1 cellular context compared by ENCODE assay signal in the genomic region with DNA sequence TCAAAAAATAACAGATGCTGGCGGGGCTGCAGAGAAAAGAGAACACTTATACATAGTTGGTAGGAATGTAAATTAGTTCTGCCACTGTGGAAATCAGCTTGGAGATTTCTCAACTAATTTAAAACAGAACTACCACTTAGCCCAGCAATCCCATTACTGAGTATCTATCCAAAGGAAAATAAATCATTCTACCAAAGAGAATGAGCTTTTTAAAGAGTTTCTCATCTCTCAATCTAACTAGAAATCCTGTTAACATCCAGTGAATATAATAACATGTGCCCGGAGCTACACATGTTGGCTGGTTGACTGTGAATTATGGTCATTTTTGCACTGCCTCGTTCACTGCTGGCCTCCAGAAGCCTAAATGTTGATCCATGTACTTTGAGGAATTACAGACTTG.
TF ChIP-seq lines count a peak whose summit lies in the region.

No MANE protein-coding gene starts in this region.

TF ChIP-seq in SK-N-SH treated with all-trans-retinoic acid at 6 μM for 48 hours, 23 proteins besides CTCF, POLR2A, EP300 and RAD21 (continued from another document):
- TF ChIP-seq ZNF8 (CRISPR knock-in tag; IDR thresholded peaks at IDR 0.05) (no peak), TCF4 (CRISPR knock-in tag; IDR thresholded peaks at IDR 0.05; ENCODE audit: borderline replicate concordance) (peak; percentile 99), ZNF70 (CRISPR knock-in tag; IDR thresholded peaks at IDR 0.05) (peak; percentile 62; the same call in 1 of the 2 replicates), OSR1 (CRISPR knock-in tag; IDR thresholded peaks at IDR 0.05) (no peak), BACH2 (CRISPR knock-in tag; IDR thresholded peaks at IDR 0.05; ENCODE audit: borderline replicate concordance) (no peak)
TF ChIP-seq in SK-N-SH treated with all-trans-retinoic acid at 6 μM for 48 hours: peak in this region for 10.
